Comparison of ENCODE assay signal across 9 cellular contexts in the genomic region with DNA sequence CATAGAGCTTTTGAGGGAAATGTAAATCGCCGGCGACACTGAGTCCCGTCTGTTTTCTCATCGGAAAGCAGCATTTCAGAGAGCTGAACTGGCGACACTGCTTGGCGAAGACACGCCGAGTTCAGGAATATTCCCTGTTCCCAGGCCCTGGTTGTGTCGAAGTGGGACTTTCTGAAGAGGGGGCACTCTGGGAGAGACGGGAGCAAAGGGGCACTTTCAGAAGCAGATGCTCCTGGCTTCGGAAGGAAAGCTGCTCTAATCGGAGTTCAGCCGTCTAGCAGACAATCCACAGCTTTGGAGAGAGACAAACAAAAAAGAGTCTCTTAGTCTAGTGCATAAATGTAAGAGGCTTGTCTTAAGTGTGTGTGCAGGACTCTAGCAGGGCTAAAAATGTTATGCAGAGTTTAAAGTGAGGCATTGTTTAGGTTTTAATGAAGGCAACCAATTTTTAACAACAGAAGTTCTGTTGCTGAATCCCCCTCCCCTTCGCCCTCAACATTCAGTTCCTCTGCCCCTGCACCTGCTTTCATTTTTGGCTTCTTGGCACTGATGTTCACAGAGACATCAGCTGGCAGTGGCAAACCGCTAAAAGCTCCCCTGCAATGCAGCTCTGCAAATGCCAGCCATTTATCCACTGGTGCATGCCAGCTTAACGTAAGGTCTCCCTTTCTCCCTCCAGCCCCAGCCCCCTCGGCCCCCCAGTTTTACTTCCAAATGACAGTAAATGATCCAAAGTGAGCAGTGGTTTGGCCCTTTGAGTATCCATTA.
DNase-seq lines count a peak whose midpoint lies in the region; ATAC-seq and TF ChIP-seq lines count a peak whose summit lies in the region.
"Had no signal": no experiment of that assay in that cellular context is flagged by ENCODE, and none has a peak within 500 bp of the region (broad histone marks: within the 10 kb centered on the region; RNA-seq: fewer than 3 reads in every experiment).

No MANE protein-coding gene starts in this region.

- H3K27ac Mint-ChIP-seq in osteocyte (ENCODE audit: unreplicated experiment) = peak overlapping the region; percentile 38

- ATAC-seq in GM18520 (IDR thresholded peaks at IDR 0.05; ENCODE audit: unreplicated experiment) = no peak

- H3K4me1 ChIP-seq in effector memory CD4-positive, alpha-beta T cell (ENCODE audit: control insufficient read depth, insufficient read depth, low read length, poor library complexity, severe bottlenecking) = no peaks in the 10 kb centered on the region

- no peaks in the 10 kb centered on the region for H3K9me3 ChIP-seq in effector memory CD4-positive, alpha-beta T cell (ENCODE audit: control insufficient read depth, low read length)

- H3K4me3 ChIP-seq in fibroblast of the aortic adventitia (ENCODE audit: low read depth, low read length) = no peak overlapping the region
- no peak overlapping the region for H3K4me3 ChIP-seq in effector memory CD4-positive, alpha-beta T cell (ENCODE audit: insufficient read depth, low read depth, low read length, poor library complexity, severe bottlenecking)

- H3K4me3 Mint-ChIP-seq in osteocyte (ENCODE audit: unreplicated experiment) = peak overlapping the region; percentile 65

- peaks cover 31% of the 10 kb centered on the region for H3K4me1 Mint-ChIP-seq in osteocyte (ENCODE audit: unreplicated experiment)

- TF ChIP-seq CTCF in fibroblast of the aortic adventitia (IDR thresholded peaks at IDR 0.05; ENCODE audit: insufficient read depth, low read length) (no peak), osteocyte (IDR thresholded peaks at IDR 0.05) (no peak)

- H3K27me3 Mint-ChIP-seq in osteocyte (ENCODE audit: unreplicated experiment) = peaks cover 4% of the 10 kb centered on the region

- H3K27me3 ChIP-seq in effector memory CD4-positive, alpha-beta T cell (replicated peaks; ENCODE audit: control insufficient read depth, insufficient read depth, low read length, poor library complexity, severe bottlenecking) = no peaks in the 10 kb centered on the region

- no peaks in the 10 kb centered on the region for H3K9me3 Mint-ChIP-seq in osteocyte (ENCODE audit: unreplicated experiment)

- H3K36me3 ChIP-seq in effector memory CD4-positive, alpha-beta T cell (ENCODE audit: control insufficient read depth, insufficient read depth, low read length) = no peaks in the 10 kb centered on the region

- peak; percentile 50 for DNase-seq in Daoy (ENCODE audit: low read depth)
- DNase-seq in NCI-H446 treated with DMSO at 0.1 percent for 48 hours (lab: John Stamatoyannopoulos, UW) = peak; percentile 100
- DNase-seq in fibroblast of the aortic adventitia (ENCODE audit: low read depth) = peak; percentile 39
- DNase-seq in osteocyte (ENCODE audit: extremely low spot score, unreplicated experiment) = no peak
- no peak for DNase-seq in effector memory CD4-positive, alpha-beta T cell
- no peak for DNase-seq in NOMO-1 treated with dmso at 0.1 percent for 144 hours (lab: John Stamatoyannopoulos, UW; ENCODE audit: unreplicated experiment)
- no peak for DNase-seq in mesenteric fat pad (ENCODE audit: low spot score)
- DNase-seq: activated CD4-positive, alpha-beta T cell treated with anti-CD3 and anti-CD28 coated beads, Interleukin-2, amount 50 U/mL, for 48 hours had no signal

- H3K27ac ChIP-seq in effector memory CD4-positive, alpha-beta T cell (ENCODE audit: insufficient read depth, low read length, poor library complexity, severe bottlenecking) = no peak overlapping the region

- H3K36me3 Mint-ChIP-seq in osteocyte (ENCODE audit: unreplicated experiment) = no peaks in the 10 kb centered on the region

Comparison
In these comparisons a context has a peak if more than half of its experiments do, and no peak if none do; other contexts are left out.
1. DNase-seq: peak in Daoy (single experiment), NCI-H446 treated with DMSO at 0.1 percent for 48 hours (single experiment) and fibroblast of the aortic adventitia (single experiment); none in osteocyte (single experiment), effector memory CD4-positive, alpha-beta T cell (0 of 3), NOMO-1 treated with dmso at 0.1 percent for 144 hours (single experiment) and mesenteric fat pad (single experiment).